Comparison of ENCODE assay signal across 13 cellular contexts in genomic region chr20:59437601-59438031, GRCh38.
DNase-seq lines count a peak whose midpoint lies in the region; ATAC-seq and TF ChIP-seq lines count a peak whose summit lies in the region.
"Had no signal": no experiment of that assay in that cellular context is flagged by ENCODE, and none has a peak within 500 bp of the region (broad histone marks: within the 10 kb centered on the region; RNA-seq: fewer than 3 reads in every experiment).

No MANE protein-coding gene starts in this region.

- H3K27me3 ChIP-seq in BE2C = no peaks in the 10 kb centered on the region

- H3K4me1 Mint-ChIP-seq in type B pancreatic cell (ENCODE audit: unreplicated experiment) = peaks cover 38% of the 10 kb centered on the region
- peaks cover 2 to 6% (median 5%) of the 10 kb centered on the region in 4 donors for H3K4me1 Mint-ChIP-seq in naive thymus-derived CD8-positive, alpha-beta T cell
- H3K4me1 Mint-ChIP-seq: B cell had no signal

- peak overlapping the region; percentile 46 for H3K27ac Mint-ChIP-seq in type B pancreatic cell
- H3K27ac Mint-ChIP-seq in naive thymus-derived CD8-positive, alpha-beta T cell = no peak overlapping the region
- H3K27ac Mint-ChIP-seq: B cell; CD4-positive, alpha-beta memory T cell; H9 had no signal

- H3K4me1 ChIP-seq in BE2C = peaks cover 45% of the 10 kb centered on the region

- no peaks in the 10 kb centered on the region for H3K9me3 ChIP-seq in BE2C

- ATAC-seq in naive thymus-derived CD8-positive, alpha-beta T cell = no peak

- peaks cover 18% of the 10 kb centered on the region for H3K27me3 Mint-ChIP-seq in type B pancreatic cell
- peaks cover 4 to 19% (median 12%) of the 10 kb centered on the region in 5 donors for H3K27me3 Mint-ChIP-seq in naive thymus-derived CD8-positive, alpha-beta T cell

- H3K4me3 Mint-ChIP-seq in type B pancreatic cell = peak overlapping the region; percentile 16
- H3K4me3 Mint-ChIP-seq in naive thymus-derived CD8-positive, alpha-beta T cell = no peak overlapping the region
- H3K4me3 Mint-ChIP-seq: B cell; CD4-positive, alpha-beta memory T cell; H9 had no signal

- peak; percentile 63 for DNase-seq in BE2C
- DNase-seq in NCI-H69 (lab: John Stamatoyannopoulos, UW) = peak; percentile 67
- peak; percentile 97 for DNase-seq in SK-N-DZ (ENCODE audit: low spot score)
- no peak for DNase-seq in type B pancreatic cell (ENCODE audit: extremely low spot score, unreplicated experiment)
- no peak for DNase-seq in NCI-H446 (lab: John Stamatoyannopoulos, UW)
- DNase-seq in naive thymus-derived CD8-positive, alpha-beta T cell = no peak
- no peak for DNase-seq in D341Med (ENCODE audit: low spot score)
- DNase-seq: CD4-positive, alpha-beta memory T cell; COR-L47; GF-D8; GOT3; H9 had no signal

- no peaks in the 10 kb centered on the region for H3K36me3 ChIP-seq in BE2C

- no peaks in the 10 kb centered on the region for H3K9me3 Mint-ChIP-seq in type B pancreatic cell
- no peaks in the 10 kb centered on the region for H3K9me3 Mint-ChIP-seq in naive thymus-derived CD8-positive, alpha-beta T cell
- H3K9me3 Mint-ChIP-seq: H9 had no signal

- TF ChIP-seq CTCF in BE2C (IDR thresholded peaks at IDR 0.05; ENCODE audit: low read depth, low read length) = no peak
- no peak for TF ChIP-seq CTCF in type B pancreatic cell (conservative IDR thresholded peaks at IDR 0.05)

- POLR2A ChIA-PET in naive thymus-derived CD8-positive, alpha-beta T cell (lab: Charles Lee) = no interaction called here

- H3K4me3 ChIP-seq in BE2C (ENCODE audit: low read depth, low read length) = no peak overlapping the region

- no peaks in the 10 kb centered on the region for H3K36me3 Mint-ChIP-seq in type B pancreatic cell
- peaks cover 0 to 4% (median 0%) of the 10 kb centered on the region in 3 donors for H3K36me3 Mint-ChIP-seq in naive thymus-derived CD8-positive, alpha-beta T cell
- H3K36me3 Mint-ChIP-seq: CD4-positive, alpha-beta memory T cell had no signal

Comparison
In these comparisons a context has a peak if more than half of its experiments do, and no peak if none do; other contexts are left out.
1. DNase-seq: peak in BE2C (single experiment), NCI-H69 (single experiment) and SK-N-DZ (single experiment); none in type B pancreatic cell (single experiment), NCI-H446 (0 of 2), naive thymus-derived CD8-positive, alpha-beta T cell (0 of 10) and D341Med (single experiment).